8 cellular contexts compared by ENCODE assay signal in genomic region chr1:203340112-203340804, GRCh38. TPM values are rescaled to one million over a fixed set of nuclear protein-coding genes. Genes with fewer than 3 reads are reported as not detected.
DNase-seq lines count a peak whose midpoint lies in the region; ATAC-seq and TF ChIP-seq lines count a peak whose summit lies in the region.

No MANE protein-coding gene starts in this region.

- no peaks in the 10 kb centered on the region for H3K9me3 ChIP-seq in psoas muscle

- no peak overlapping the region for H3K4me3 ChIP-seq in psoas muscle

- H3K4me1 ChIP-seq in psoas muscle, result peaks cover 11% of the 10 kb centered on the region

- WGBS in psoas muscle, 3 donors, result 15 to 21% (median 17%) methylated on average over 7 of the region's 7 CpGs

- DNase-seq in AG09319 (ENCODE audit: extremely low read depth, low read depth) (peak; percentile 60), NCI-H1694 treated with DMSO at 0.1 percent for 48 hours (lab: John Stamatoyannopoulos, UW) (peak; percentile 95), T follicular helper cell (ENCODE audit: low read depth) (peak; percentile 37), anterior cingulate cortex (lab: John Stamatoyannopoulos, UW) (peak in 52 of 58 donors; percentile 5 to 87 (median 54)), left cardiac atrium (peak; percentile 71), psoas muscle (peak; percentile 57 to 74)

- H3K27me3 ChIP-seq in psoas muscle (ENCODE audit: insufficient read depth in 3 of 3, low read length in 2 of 3), result no peaks in the 10 kb centered on the region

- no peaks in the 10 kb centered on the region for H3K36me3 ChIP-seq in psoas muscle (ENCODE audit: insufficient read depth in 1 of 2, low read depth in 1 of 2)

- ATAC-seq in GM21737 (IDR thresholded peaks at IDR 0.05; ENCODE audit: unreplicated experiment) (peak; percentile 55), left cardiac atrium (peak; percentile 81 to 89), psoas muscle (peak; percentile 69 to 79 (median 78)), HG03378 (IDR thresholded peaks at IDR 0.05; ENCODE audit: unreplicated experiment) (no peak)

- intact Hi-C loops in left cardiac atrium (cut with DNase I), result loop anchor here (1.0 to 5.0 kb wide), 3 partner anchors 102 to 147 kb away; no protein-coding TSS in a partner anchor
- intact Hi-C loops in psoas muscle (cut with DNase I), result loop anchor here (2.0 to 5.0 kb wide), 3 partner anchors 69 to 362 kb away; no protein-coding TSS in a partner anchor

- TF ChIP-seq CTCF in AG09319 (IDR thresholded peaks at IDR 0.05; ENCODE audit: low read depth, low read length) (peak; percentile 89), psoas muscle (IDR thresholded peaks at IDR 0.05) (peak; percentile 90)

- H3K27ac ChIP-seq in psoas muscle, result no peak overlapping the region

RNA-seq across cellular contexts. Expression of gene FMOD, which starts 10.7 kb away (rescaled TPM):
- total RNA-seq in left cardiac atrium, result 10 to 100 TPM; 33.3 to 51.6 TPM
- total RNA-seq in psoas muscle, result 1 to 10 TPM; 3.6 to 9.6 (median 5.8) TPM
- polyA plus RNA-seq in psoas muscle, result 1 to 10 TPM; 3.0 to 4.6 (median 3.8) TPM

RNA-seq across cellular contexts. Expression of gene BTG2, which starts 34.9 kb away (rescaled TPM):
- 100 to 1,000 TPM; 187 to 259 TPM for total RNA-seq in left cardiac atrium
- total RNA-seq in psoas muscle, result 100 to 1,000 TPM in 3 of 4 donors, 10 to 100 TPM in 1; 83.0 to 360 (median 224) TPM
- 100 to 1,000 TPM in 1 of 3 donors, 10 to 100 TPM in 2; 17.6 to 119 (median 60.4) TPM for polyA plus RNA-seq in psoas muscle

Comparison
In these comparisons a context has a peak if more than half of its experiments do, and no peak if none do; other contexts are left out.
1. DNase-seq: peak in every context shown above with its lines; median percentile 95 in NCI-H1694 treated with DMSO at 0.1 percent for 48 hours; 71 in left cardiac atrium; 66 in psoas muscle; 60 in AG09319; 54 in anterior cingulate cortex; 37 in T follicular helper cell.